8 cellular contexts compared by ENCODE assay signal in the genomic region with DNA sequence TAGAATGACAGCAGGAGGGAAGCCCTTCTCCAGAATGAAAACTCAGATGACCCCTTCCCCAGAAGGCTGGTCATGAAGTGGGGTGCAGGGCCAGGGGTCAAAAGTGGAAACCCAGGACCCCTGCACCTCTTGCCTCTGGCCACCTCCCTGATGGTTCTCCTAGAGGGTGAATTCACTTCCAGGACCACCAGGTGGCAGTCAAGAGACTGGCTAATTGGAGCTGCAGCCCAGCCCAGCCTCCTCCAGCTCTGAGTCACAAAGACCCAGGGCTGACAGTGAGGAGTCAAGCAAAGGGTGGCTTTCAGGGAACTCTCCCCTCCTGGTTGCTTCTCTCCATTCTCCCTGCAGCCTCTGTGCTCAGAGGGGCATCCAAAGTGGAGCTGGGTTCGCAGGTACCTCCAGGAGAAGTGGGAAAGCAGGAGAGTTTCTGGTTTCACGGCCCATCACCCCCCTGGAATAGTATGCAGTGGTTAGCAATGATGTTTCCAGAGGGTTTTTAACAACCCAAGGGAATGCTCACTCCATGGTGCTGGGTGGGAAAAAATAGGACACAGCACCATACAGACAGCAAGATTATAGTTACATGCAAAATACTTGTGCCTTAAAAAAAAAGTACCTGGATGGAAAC. TPM values are rescaled to one million over a fixed set of nuclear protein-coding genes. Genes with fewer than 3 reads are reported as not detected.
DNase-seq lines count a peak whose midpoint lies in the region; FAIRE-seq and TF ChIP-seq lines count a peak whose summit lies in the region.

No MANE protein-coding gene starts in this region.

- FAIRE-seq in H54 (lab: Jason Lieb, UNC) (no peak), kidney (lab: Jason Lieb, UNC) (no peak)

- no peaks in the 10 kb centered on the region for H3K4me1 ChIP-seq in kidney (ENCODE audit: control insufficient read depth in 1 of 2, insufficient read depth in 1 of 2, low read depth in 1 of 2, low read length in 2 of 2)

- CTCF ChIA-PET in BJ (lab: Yijun Ruan, JAX), result interaction anchor here (0.6 to 8.3 kb wide), 61 partner anchors 8 to 950 kb away, joined by 3 to 182 read pairs (median 4); no protein-coding TSS in a partner anchor

- DNase-seq in BJ (ENCODE audit: low read depth) (peak; percentile 17), H54 (ENCODE audit: insufficient read length, low spot score) (peak; percentile 75), NCI-H2196 (lab: John Stamatoyannopoulos, UW; ENCODE audit: unreplicated experiment) (peak; percentile 79), cardiac fibroblast (ENCODE audit: low read depth in 2 of 2) (peak; percentile 88 to 89), kidney (peak; percentile 87), cortex of kidney (lab: John Stamatoyannopoulos, UW) (no peak)
- DNase-seq in activated CD4-positive, CD25-positive, alpha-beta regulatory T cell (lab: John Stamatoyannopoulos, UW), result peak; percentile 36 to 57 (median 55)
- peak; percentile 44 to 53 for DNase-seq in stimulated activated CD4-positive, alpha-beta T cell treated with anti-CD3 and anti-CD28 coated beads, Interleukin-1b, Interleukin-23, amount 100 ng/mL, for 1 hour (ENCODE audit: low read depth in 2 of 2)

- H3K9me3 ChIP-seq in kidney (ENCODE audit: control insufficient read depth in 1 of 2, low read length in 2 of 2), result no peaks in the 10 kb centered on the region

- TF ChIP-seq POLR2A in H54 (IDR thresholded peaks at IDR 0.05; ENCODE audit: low read depth, low read length), result no peak

- peak; percentile 93 for TF ChIP-seq CTCF in BJ (IDR thresholded peaks at IDR 0.05; ENCODE audit: insufficient read depth, low read depth, low read length)
- TF ChIP-seq CTCF in cardiac fibroblast (IDR thresholded peaks at IDR 0.05; ENCODE audit: low read depth, low read length), result peak; percentile 92
- TF ChIP-seq CTCF in kidney (IDR thresholded peaks at IDR 0.05; ENCODE audit: borderline replicate concordance, extremely low read depth, insufficient read depth), result peak; percentile 97

- H3K9ac ChIP-seq in kidney (ENCODE audit: low read length in 2 of 2), result no peak overlapping the region

- H3K4me3 ChIP-seq in BJ (ENCODE audit: low read depth, low read length) (no peak overlapping the region), cardiac fibroblast (replicated peaks in 1 of 2; ENCODE audit: low read depth in 2 of 2, low read length in 2 of 2) (no peak overlapping the region), kidney (ENCODE audit: low read length in 2 of 2) (no peak overlapping the region)

- POLR2A ChIA-PET in BJ (lab: Charles Lee), result interaction anchor here (0.6 kb wide), 1 partner anchor 157 kb away, joined by 3 read pairs; no protein-coding TSS in a partner anchor

- intact Hi-C loops in kidney (cut with DNase I), result loop anchor here (10.0 kb wide), 1 partner anchor 180 kb away; no protein-coding TSS in a partner anchor

- no peak overlapping the region for H3K27ac ChIP-seq in kidney (ENCODE audit: low read depth in 2 of 2, low read length in 2 of 2)

- H3K36me3 ChIP-seq in BJ (ENCODE audit: control insufficient read depth, insufficient read depth, low read length) (no peaks in the 10 kb centered on the region), kidney (ENCODE audit: control insufficient read depth in 1 of 2, insufficient read depth in 2 of 2, low read length in 2 of 2) (no peaks in the 10 kb centered on the region)

- 0 out of 2 replicates have a peak, but pooled peaks cover 2% of the 10 kb centered on the region for H3K27me3 ChIP-seq in BJ (ENCODE audit: control insufficient read depth, insufficient read depth, low read length)

RNA-seq across cellular contexts. Expression of a gene that starts 6.1 kb away (rescaled TPM):
- polyA plus RNA-seq in BJ (2011; rRNA removed), result 4.9 and 8.7 TPM in 2 replicates
- polyA minus RNA-seq in BJ (2011; rRNA and poly(A)+ RNA removed), result 18.1 and 18.2 TPM in 2 replicates
- total RNA-seq in kidney, result 9.5 TPM
- 3.0 TPM for polyA plus RNA-seq in kidney (ENCODE audit: insufficient read depth, low read depth, low replicate concordance)

RNA-seq across cellular contexts. Expression of a gene that starts 51.5 kb away (rescaled TPM):
- polyA plus RNA-seq in BJ (2011; rRNA removed) (not detected in 2 replicates), kidney (ENCODE audit: insufficient read depth, low read depth, low replicate concordance) (95.1 TPM)
- not detected in 2 replicates for polyA minus RNA-seq in BJ (2011; rRNA and poly(A)+ RNA removed)
- 296 TPM for total RNA-seq in kidney

Comparison
In these comparisons a context has a peak if more than half of its experiments do, and no peak if none do; other contexts are left out.
1. RNA of a gene that starts 51.5 kb away (polyA plus RNA-seq): 95.1 TPM in kidney (single experiment); not detected in BJ; every median in the first group is over 10 times any median in the second.
2. Peak in every context shown above with its lines, with median percentiles within 50 percentile points of each other: CTCF ChIP-seq.